ENCODE assay signal across 17 cellular contexts in genomic region chr17:19330271-19330670, GRCh38. TPM values are rescaled to one million over a fixed set of nuclear protein-coding genes. Genes with fewer than 3 reads are reported as not detected.
DNase-seq lines count a peak whose midpoint lies in the region; ATAC-seq and TF ChIP-seq lines count a peak whose summit lies in the region.
"Had no signal": no experiment of that assay in that cellular context is flagged by ENCODE, and none has a peak within 500 bp of the region (broad histone marks: within the 10 kb centered on the region; RNA-seq: fewer than 3 reads in every experiment).

No MANE protein-coding gene starts in this region.

- CTCF ChIA-PET in MCF 10A (lab: Yijun Ruan, JAX): interaction anchor here (0.6 kb wide), 1 partner anchor 15 kb away, joined by 3 read pairs; no protein-coding TSS in a partner anchor
- CTCF ChIA-PET in mammary epithelial cell (lab: Charles Lee; ENCODE audit: low non-redundant PET): no interaction called here
- CTCF ChIA-PET in activated CD8-positive, alpha-beta T cell treated with anti-CD3 and anti-CD28 coated beads, Interleukin-2, amount 10 ng/mL, durations not matched to agents 7 days and 5 days (lab: Charles Lee): no interaction called here
- CTCF ChIA-PET in GM10248 (lab: Yijun Ruan, JAX): interaction anchor here (1.3 to 3.0 kb wide), 3 partner anchors 8 to 32 kb away, joined by 3 to 13 read pairs (median 7); partner anchors contain the start of gene B9D1

- H3K4me3 ChIP-seq in mammary epithelial cell (replicated peaks in 1 of 3; ENCODE audit: insufficient read depth in 1 of 3, low read depth in 2 of 3, low read length in 3 of 3) (no peak overlapping the region), osteoblast (ENCODE audit: insufficient read depth, low read length) (no peak overlapping the region), upper lobe of right lung (no peak overlapping the region)

- peaks cover 25% of the 10 kb centered on the region for H3K4me1 Mint-ChIP-seq in MCF 10A (ENCODE audit: insufficient read depth, unreplicated experiment)
- H3K4me1 Mint-ChIP-seq in brain: peaks cover 28% of the 10 kb centered on the region
- H3K4me1 Mint-ChIP-seq in activated CD8-positive, alpha-beta T cell treated with anti-CD3 and anti-CD28 coated beads, Interleukin-2, amount 10 ng/mL, durations not matched to agents 7 days and 5 days (ENCODE audit: low read depth): no peaks in the 10 kb centered on the region

- H3K27me3 Mint-ChIP-seq in MCF 10A (ENCODE audit: insufficient read depth, unreplicated experiment) (no peaks in the 10 kb centered on the region), brain (peaks cover 2% of the 10 kb centered on the region)
- H3K27me3 Mint-ChIP-seq in activated CD8-positive, alpha-beta T cell treated with anti-CD3 and anti-CD28 coated beads, Interleukin-2, amount 10 ng/mL, durations not matched to agents 7 days and 5 days (ENCODE audit: low read depth): no peaks in the 10 kb centered on the region

- H3K36me3 ChIP-seq in mammary epithelial cell (ENCODE audit: insufficient read depth, low read length) (no peaks in the 10 kb centered on the region), osteoblast (ENCODE audit: insufficient read depth, low read length) (peaks cover 17% of the 10 kb centered on the region), upper lobe of right lung (no peaks in the 10 kb centered on the region)

- H4K20me1 ChIP-seq in mammary epithelial cell (ENCODE audit: insufficient read depth, low read length): no peaks in the 10 kb centered on the region
- H4K20me1 ChIP-seq in osteoblast (ENCODE audit: insufficient read depth, low read length): no peaks in the 10 kb centered on the region

- H3K27me3 ChIP-seq in mammary epithelial cell (ENCODE audit: insufficient read depth, low read length) (no peaks in the 10 kb centered on the region), osteoblast (ENCODE audit: insufficient read depth, low read length) (no peaks in the 10 kb centered on the region), upper lobe of right lung (no peaks in the 10 kb centered on the region)

- dilution Hi-C loops in mammary epithelial cell (cut with HindIII; ENCODE audit: low sequenced_read_pairs): no loop called here

- H3K4me2 ChIP-seq in mammary epithelial cell (ENCODE audit: insufficient read depth, low read depth, low read length): no peak overlapping the region
- no peak overlapping the region for H3K4me2 ChIP-seq in osteoblast (ENCODE audit: insufficient read depth, low read length)

- POLR2A ChIA-PET in MCF 10A (lab: Yijun Ruan, JAX): interaction anchor here (0.7 to 1.2 kb wide), 3 partner anchors 62 to 567 kb away, joined by 3 to 5 read pairs (median 3); no protein-coding TSS in a partner anchor
- POLR2A ChIA-PET in activated CD8-positive, alpha-beta T cell treated with anti-CD3 and anti-CD28 coated beads, Interleukin-2, amount 10 ng/mL, durations not matched to agents 7 days and 5 days (lab: Charles Lee): no interaction called here
- POLR2A ChIA-PET in GM10248 (lab: Yijun Ruan, JAX): no interaction called here

- H3K9me3 ChIP-seq in mammary epithelial cell (replicated peaks; ENCODE audit: insufficient read depth, low read length): no peaks in the 10 kb centered on the region
- no peaks in the 10 kb centered on the region for H3K9me3 ChIP-seq in osteoblast (ENCODE audit: low read depth, low read length)
- no peaks in the 10 kb centered on the region for H3K9me3 ChIP-seq in upper lobe of right lung

- BruUV-seq in MCF 10A (replicated peaks; lab: Mats Ljungman, UMichigan): no TSS peak
- BruUV-seq in mammary epithelial cell (replicated peaks; lab: Mats Ljungman, UMichigan): no TSS peak

- H2AFZ ChIP-seq in mammary epithelial cell (ENCODE audit: low read depth, low read length) (no peak overlapping the region), osteoblast (ENCODE audit: low read length) (no peak overlapping the region)

- H3K4me1 ChIP-seq in mammary epithelial cell (ENCODE audit: insufficient read depth, low read length) (peaks cover 30% of the 10 kb centered on the region), osteoblast (ENCODE audit: insufficient read depth, low read length) (peaks cover 34% of the 10 kb centered on the region), upper lobe of right lung (no peaks in the 10 kb centered on the region)

- TF ChIP-seq CTCF in MCF 10A (IDR thresholded peaks at IDR 0.05; ENCODE audit: unreplicated experiment) (no peak), mammary epithelial cell (conservative IDR thresholded peaks at IDR 0.05 in 1 of 2, IDR thresholded peaks at IDR 0.05 in 1 of 2; ENCODE audit: extremely low read depth in 1 of 2, insufficient read depth in 1 of 2, low read depth in 1 of 2, low read length in 2 of 2) (no peak), brain (conservative IDR thresholded peaks at IDR 0.05) (no peak), osteoblast (IDR thresholded peaks at IDR 0.05; ENCODE audit: extremely low read depth, low read depth, low read length) (no peak), upper lobe of right lung (IDR thresholded peaks at IDR 0.05) (no peak), GM10248 (IDR thresholded peaks at IDR 0.05; ENCODE audit: control extremely low read depth, extremely low read depth, low read depth, missing control alignments) (no peak)

- peaks cover 6% of the 10 kb centered on the region for H3K36me3 Mint-ChIP-seq in MCF 10A (ENCODE audit: insufficient read depth, unreplicated experiment)
- H3K36me3 Mint-ChIP-seq in brain: peaks cover 62% of the 10 kb centered on the region
- no peaks in the 10 kb centered on the region for H3K36me3 Mint-ChIP-seq in activated CD8-positive, alpha-beta T cell treated with anti-CD3 and anti-CD28 coated beads, Interleukin-2, amount 10 ng/mL, durations not matched to agents 7 days and 5 days (ENCODE audit: low read depth)

- in situ Hi-C loops in mammary epithelial cell (cut with MboI; ENCODE audit: low sequenced_read_pairs in 2 of 2): no loop called here

- H3K9me3 Mint-ChIP-seq in MCF 10A (ENCODE audit: unreplicated experiment) (no peaks in the 10 kb centered on the region), brain (peaks cover under 1 to 10% (median 5%) of the 10 kb centered on the region in 5 experiments)
- H3K9me3 Mint-ChIP-seq in activated CD8-positive, alpha-beta T cell treated with anti-CD3 and anti-CD28 coated beads, Interleukin-2, amount 10 ng/mL, durations not matched to agents 7 days and 5 days (ENCODE audit: insufficient read depth): peaks cover 9% of the 10 kb centered on the region

- WGBS in mammary epithelial cell (ENCODE audit: low coverage, missing lambda C conversion rate): 97% methylated on average over 3 of the region's 3 CpGs

- no peak for DNase-seq in MCF 10A (ENCODE audit: unreplicated experiment)
- no peak for DNase-seq in mammary epithelial cell
- DNase-seq in osteoblast (ENCODE audit: insufficient read length, low spot score, missing footprints): peak; percentile 41
- DNase-seq in upper lobe of right lung: peak; percentile 23
- no peak for DNase-seq in activated CD8-positive, alpha-beta T cell treated with anti-CD3 and anti-CD28 coated beads, Interleukin-2, amount 10 ng/mL, durations not matched to agents 7 days and 5 days
- no peak for DNase-seq in GM10248 (ENCODE audit: extremely low spot score)
- DNase-seq: C1 segment of cervical spinal cord, GF-D8, KG1, NCI-H1436, NCI-H2029, NCI-H2171 treated with DMSO at 0.1 percent for 48 hours, NCI-H446 treated with DMSO at 0.1 percent for 48 hours, OCI-M1, SIG-M5 had no signal

- no peak overlapping the region for H3K4me3 Mint-ChIP-seq in MCF 10A (ENCODE audit: unreplicated experiment)
- no peak overlapping the region for H3K4me3 Mint-ChIP-seq in brain
- no peak overlapping the region for H3K4me3 Mint-ChIP-seq in activated CD8-positive, alpha-beta T cell treated with anti-CD3 and anti-CD28 coated beads, Interleukin-2, amount 10 ng/mL, durations not matched to agents 7 days and 5 days

- intact Hi-C loops in MCF 10A (cut with micrococcal nuclease): no loop called here
- intact Hi-C loops in mammary epithelial cell (cut with micrococcal nuclease): no loop called here
- intact Hi-C loops in upper lobe of right lung (cut with DNase I): no loop called here

- H3K27ac ChIP-seq in mammary epithelial cell (ENCODE audit: insufficient read depth, low read depth, low read length) (no peak overlapping the region), osteoblast (ENCODE audit: low read depth, low read length) (peak overlapping the region; percentile 42), upper lobe of right lung (no peak overlapping the region)

- H3K79me2 ChIP-seq in mammary epithelial cell (ENCODE audit: insufficient read depth, low read length): no peaks in the 10 kb centered on the region
- H3K79me2 ChIP-seq in osteoblast (ENCODE audit: insufficient read depth, low read length): no peaks in the 10 kb centered on the region

- ATAC-seq in upper lobe of right lung (no peak), GM21529 (IDR thresholded peaks at IDR 0.05; ENCODE audit: unreplicated experiment) (no peak)
- ATAC-seq in activated CD8-positive, alpha-beta T cell treated with anti-CD3 and anti-CD28 coated beads, Interleukin-2, amount 10 ng/mL, durations not matched to agents 7 days and 5 days: no peak

- H3K27ac Mint-ChIP-seq in MCF 10A (ENCODE audit: low read depth, unreplicated experiment): peak overlapping the region; percentile 16
- H3K27ac Mint-ChIP-seq in brain: peak overlapping the region in 4 of 5 experiments; percentile 12 to 89 (median 36)
- no peak overlapping the region for H3K27ac Mint-ChIP-seq in activated CD8-positive, alpha-beta T cell treated with anti-CD3 and anti-CD28 coated beads, Interleukin-2, amount 10 ng/mL, durations not matched to agents 7 days and 5 days

- no peak overlapping the region for H3K9ac ChIP-seq in mammary epithelial cell (ENCODE audit: insufficient read depth, low read length)

RNA-seq across cellular contexts. Expression of gene B9D1, which starts 32.3 kb away (rescaled TPM):
- total RNA-seq in MCF 10A (2022) (30.4 and 33.0 TPM in 2 replicates), mammary epithelial cell (10 to 100 TPM; 21.2 to 23.2 TPM), osteoblast (20.6 and 21.0 TPM in 2 replicates), upper lobe of right lung (9.9 TPM)
- polyA plus RNA-seq in mammary epithelial cell (39.0 TPM), brain (ENCODE audit: insufficient read depth, low read depth, low replicate concordance) (46.8 TPM)
- 25.0 TPM for polyA minus RNA-seq in mammary epithelial cell
- 1 to 10 TPM; 1.1 TPM for total RNA-seq in activated CD8-positive, alpha-beta T cell treated with anti-CD3 and anti-CD28 coated beads, Interleukin-2, amount 10 ng/mL, durations not matched to agents 7 days and 5 days

RNA-seq across cellular contexts. Expression of gene MAPK7, which starts 48.0 kb away (rescaled TPM):
- total RNA-seq in MCF 10A (2022): 14.5 and 18.2 TPM in 2 replicates
- total RNA-seq in mammary epithelial cell: 10 to 100 TPM; 19.1 to 21.5 TPM
- 11.2 TPM for polyA plus RNA-seq in mammary epithelial cell
- polyA minus RNA-seq in mammary epithelial cell: 31.2 TPM
- polyA plus RNA-seq in brain (ENCODE audit: insufficient read depth, low read depth, low replicate concordance): 38.3 TPM
- 11.5 and 12.7 TPM in 2 replicates for total RNA-seq in osteoblast
- 25.7 TPM for total RNA-seq in upper lobe of right lung
- 10 to 100 TPM; 31.5 to 33.5 TPM for total RNA-seq in activated CD8-positive, alpha-beta T cell treated with anti-CD3 and anti-CD28 coated beads, Interleukin-2, amount 10 ng/mL, durations not matched to agents 7 days and 5 days

RNA-seq across cellular contexts. Expression of gene MFAP4, which starts 56.7 kb away (rescaled TPM):
- not detected in 2 replicates for total RNA-seq in MCF 10A (2022)
- total RNA-seq in mammary epithelial cell: under 1 TPM in 1 of 2 donors, not detected in 1; 0.33 TPM
- not detected for polyA plus RNA-seq in mammary epithelial cell
- polyA minus RNA-seq in mammary epithelial cell: not detected
- polyA plus RNA-seq in brain (ENCODE audit: insufficient read depth, low read depth, low replicate concordance): 30.0 TPM
- 3.6 and 3.8 TPM in 2 replicates for total RNA-seq in osteoblast
- total RNA-seq in upper lobe of right lung: 270 TPM
- not detected for total RNA-seq in activated CD8-positive, alpha-beta T cell treated with anti-CD3 and anti-CD28 coated beads, Interleukin-2, amount 10 ng/mL, durations not matched to agents 7 days and 5 days

Comparison
In these comparisons a context has a peak if more than half of its experiments do, and no peak if none do; other contexts are left out.
1. CTCF ChIA-PET loops: an anchor here in MCF 10A (0.6 kb wide) and GM10248 (1.3 to 3.0 kb wide); none called in mammary epithelial cell and activated CD8-positive, alpha-beta T cell treated with anti-CD3 and anti-CD28 coated beads, Interleukin-2, amount 10 ng/mL, durations not matched to agents 7 days and 5 days.
2. DNase-seq: peak in osteoblast (single experiment) and upper lobe of right lung (single experiment); none in MCF 10A (single experiment), mammary epithelial cell (single experiment), activated CD8-positive, alpha-beta T cell treated with anti-CD3 and anti-CD28 coated beads, Interleukin-2, amount 10 ng/mL, durations not matched to agents 7 days and 5 days (single experiment) and GM10248 (single experiment).
3. RNA of gene MFAP4, which starts 56.7 kb away (total RNA-seq): 270 TPM in upper lobe of right lung (single experiment); 3.6 to 3.8 TPM in osteoblast, 0.33 TPM in mammary epithelial cell, not detected in MCF 10A and not detected in activated CD8-positive, alpha-beta T cell treated with anti-CD3 and anti-CD28 coated beads, Interleukin-2, amount 10 ng/mL, durations not matched to agents 7 days and 5 days; every median in the first group is over 10 times any median in the second.